9 cellular contexts compared by ENCODE assay signal in the genomic region with DNA sequence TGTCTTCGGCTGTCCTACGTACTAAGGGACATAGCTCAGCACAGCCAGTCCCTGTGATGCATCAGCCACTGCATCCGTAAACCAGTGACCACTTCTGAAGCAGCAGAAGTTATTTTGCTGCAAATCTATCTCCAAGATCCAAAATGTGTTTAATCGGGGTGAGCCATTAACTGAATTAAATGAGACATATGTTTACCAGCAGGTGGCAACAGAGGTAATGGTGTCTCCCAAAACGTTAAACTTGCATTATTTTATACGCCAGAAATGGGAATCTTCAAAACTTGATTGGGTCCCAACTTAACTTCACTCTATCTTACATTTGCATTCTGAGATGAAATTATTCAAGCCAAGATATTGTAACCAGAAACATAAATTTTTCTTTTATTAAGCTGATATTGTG.
DNase-seq lines count a peak whose midpoint lies in the region; ATAC-seq and TF ChIP-seq lines count a peak whose summit lies in the region.
"Had no signal": no experiment of that assay in that cellular context is flagged by ENCODE, and none has a peak within 500 bp of the region (broad histone marks: within the 10 kb centered on the region; RNA-seq: fewer than 3 reads in every experiment).

No MANE protein-coding gene starts in this region.

- H3K27me3 Mint-ChIP-seq in progenitor cell of endocrine pancreas: no peaks in the 10 kb centered on the region

- TF ChIP-seq CTCF in dorsolateral prefrontal cortex (IDR thresholded peaks at IDR 0.05 in 54 of 56, conservative IDR thresholded peaks at IDR 0.05 in 2 of 56; ENCODE audit: low read depth in 1 of 56, partially characterized antibody in 56 of 56) (peak in 55 of 56 donors; percentile 17 to 71 (median 41)), progenitor cell of endocrine pancreas (IDR thresholded peaks at IDR 0.05; ENCODE audit: unreplicated experiment) (peak; percentile 54)

- no peaks in the 10 kb centered on the region for H3K36me3 Mint-ChIP-seq in progenitor cell of endocrine pancreas (ENCODE audit: insufficient read depth)

- ATAC-seq in GM21825 (IDR thresholded peaks at IDR 0.05; ENCODE audit: unreplicated experiment) (no peak), HG03520 (IDR thresholded peaks at IDR 0.05; ENCODE audit: unreplicated experiment) (no peak)

- H3K4me3 ChIP-seq in dorsolateral prefrontal cortex: no peak overlapping the region
- H3K4me3 ChIP-seq: SJSA1 had no signal

- peaks cover 3% of the 10 kb centered on the region for H3K4me1 Mint-ChIP-seq in progenitor cell of endocrine pancreas (ENCODE audit: low read depth)

- no peak overlapping the region for H3K4me3 Mint-ChIP-seq in progenitor cell of endocrine pancreas (ENCODE audit: low read depth)

- H3K27ac Mint-ChIP-seq in progenitor cell of endocrine pancreas: no peak overlapping the region

- H3K27ac ChIP-seq in dorsolateral prefrontal cortex: no peak overlapping the region
- H3K27ac ChIP-seq: SJSA1 had no signal

- intact Hi-C loops in dorsolateral prefrontal cortex (cut with DNase I): loop anchor here in 1 of 2 donors (10.0 kb wide), 1 partner anchor 149 kb away; no protein-coding TSS in a partner anchor

- peak; percentile 19 for DNase-seq in GM04504 (ENCODE audit: low read depth)
- DNase-seq in NAMALWA (ENCODE audit: low spot score): peak; percentile 39
- no peak for DNase-seq in dorsolateral prefrontal cortex
- no peak for DNase-seq in progenitor cell of endocrine pancreas (ENCODE audit: low spot score, unreplicated experiment)
- DNase-seq in HuH-7.5 (ENCODE audit: low spot score): no peak
- no peak for DNase-seq in NK-92 treated with Interleukin-12 subunit alpha and Interleukin-12 subunit beta, amount 100 ng/mL, for 24 hours (lab: John Stamatoyannopoulos, UW)

- H3K27me3 ChIP-seq in dorsolateral prefrontal cortex: no peaks in the 10 kb centered on the region
- H3K27me3 ChIP-seq: SJSA1 had no signal

- peaks cover 6% of the 10 kb centered on the region for H3K9me3 Mint-ChIP-seq in progenitor cell of endocrine pancreas (ENCODE audit: low read depth)

Comparison
In these comparisons a context has a peak if more than half of its experiments do, and no peak if none do; other contexts are left out.
1. DNase-seq: peak in GM04504 (single experiment) and NAMALWA (single experiment); none in dorsolateral prefrontal cortex (0 of 10), progenitor cell of endocrine pancreas (single experiment), HuH-7.5 (single experiment) and NK-92 treated with Interleukin-12 subunit alpha and Interleukin-12 subunit beta, amount 100 ng/mL, for 24 hours (single experiment).